In genomic region chr2:47187124-47187523, GRCh38 we compare ENCODE assay signal across 15 cellular contexts. TPM values are rescaled to one million over a fixed set of nuclear protein-coding genes. Genes with fewer than 3 reads are reported as not detected.
"Had no signal": no experiment of that assay in that cellular context is flagged by ENCODE, and none has a peak within 500 bp of the region (broad histone marks: within the 10 kb centered on the region; RNA-seq: fewer than 3 reads in every experiment).

No MANE protein-coding gene starts in this region.

- H3K9me3 ChIP-seq: ascending aorta, breast epithelium, esophagus squamous epithelium, tibial artery had no signal

- H3K4me3 ChIP-seq: ascending aorta, breast epithelium, esophagus squamous epithelium, tibial artery had no signal

- H3K27me3 ChIP-seq: ascending aorta, breast epithelium, esophagus squamous epithelium, tibial artery had no signal

- ATAC-seq: naive thymus-derived CD8-positive, alpha-beta T cell; right cardiac atrium; stimulated activated naive CD8-positive, alpha-beta T cell treated with anti-CD3 and anti-CD28 coated beads, Interleukin-15, Interleukin-2, amounts not matched to agents 100 U/mL and 50 U/mL, for 24 hours had no signal

- H3K27ac ChIP-seq: ascending aorta, breast epithelium, esophagus squamous epithelium, tibial artery had no signal

- DNase-seq: activated CD4-positive, alpha-beta T cell treated with anti-CD3 and anti-CD28 coated beads, Interleukin-2, amount 50 U/mL, for 4 hours; activated gamma-delta T cell; effector CD8-positive, alpha-beta T cell; esophagus squamous epithelium; mesendoderm; naive thymus-derived CD8-positive, alpha-beta T cell; nucleus accumbens; right cardiac atrium; stimulated activated naive CD8-positive, alpha-beta T cell treated with anti-CD3 and anti-CD28 coated beads, Interleukin-15, Interleukin-2, amounts not matched to agents 100 U/mL and 50 U/mL, for 24 hours; substantia nigra; tibial artery had no signal

- H3K36me3 ChIP-seq: ascending aorta, breast epithelium, esophagus squamous epithelium, tibial artery had no signal

RNA-seq across cellular contexts. Expression of gene STPG4, which starts 32.0 kb away (rescaled TPM):
- polyA plus RNA-seq: endothelial cell of umbilical vein; liver; naive thymus-derived CD8-positive, alpha-beta T cell; right cardiac atrium had no signal
